ENCODE assay signal across 16 cellular contexts in the genomic region with DNA sequence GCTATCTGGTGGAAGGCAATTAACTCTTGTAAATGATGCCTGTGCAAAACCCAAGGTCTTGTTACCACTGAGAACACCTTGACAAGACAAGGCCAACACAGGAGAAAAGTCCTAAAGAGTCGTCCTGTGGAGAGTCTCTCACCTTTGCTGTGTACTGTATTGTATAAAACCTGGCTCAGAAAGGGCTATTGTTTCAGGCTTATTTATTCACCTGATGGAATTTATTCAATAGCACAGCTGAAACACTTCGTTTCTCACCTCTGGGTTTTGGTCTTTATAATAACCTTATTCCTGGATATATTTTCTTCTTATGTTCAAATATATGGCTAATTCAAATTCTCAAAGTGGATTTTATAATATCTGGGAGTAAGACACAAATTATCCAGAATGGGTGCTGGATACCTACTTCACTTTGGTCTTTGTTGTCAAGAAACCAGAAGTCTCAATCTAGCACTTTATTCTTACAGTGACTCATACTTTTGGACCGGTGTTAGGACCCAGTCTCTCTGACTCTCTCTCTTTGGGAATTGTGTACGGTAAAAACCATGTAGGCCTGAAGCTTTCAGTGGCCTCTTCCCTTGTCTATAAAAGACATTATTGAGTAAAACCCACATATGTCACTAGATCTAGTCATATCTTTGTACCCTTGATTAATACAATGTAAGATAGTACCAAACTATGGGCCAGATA. TPM values are rescaled to one million over a fixed set of nuclear protein-coding genes. Genes with fewer than 3 reads are reported as not detected.
DNase-seq lines count a peak whose midpoint lies in the region; ATAC-seq and TF ChIP-seq lines count a peak whose summit lies in the region.
"Had no signal": no experiment of that assay in that cellular context is flagged by ENCODE, and none has a peak within 500 bp of the region (broad histone marks: within the 10 kb centered on the region; RNA-seq: fewer than 3 reads in every experiment).

No MANE protein-coding gene starts in this region.

- H2BK5ac ChIP-seq in IMR-90 (ENCODE audit: low read depth, low read length, poor library complexity, severe bottlenecking) = peak overlapping the region; percentile 84

- POLR2A ChIA-PET in IMR-90 (lab: Charles Lee; ENCODE audit: unreplicated experiment) = no interaction called here
- POLR2A ChIA-PET in T-cell (lab: Charles Lee) = interaction anchor here in 1 of 2 donors (0.5 kb wide), 1 partner anchor 118 kb away, joined by 8 read pairs; no protein-coding TSS in a partner anchor

- no TSS peak for BruUV-seq in IMR-90 (replicated peaks; lab: Mats Ljungman, UMichigan)

- dilution Hi-C loops in IMR-90 (cut with HindIII; ENCODE audit: low sequenced_read_pairs, unreplicated experiment) = no loop called here

- H3K27ac Mint-ChIP-seq in T-cell = no peak overlapping the region
- H3K27ac Mint-ChIP-seq: activated CD8-positive, alpha-beta memory T cell treated with anti-CD3 and anti-CD28 coated beads, Interleukin-2, amount 10 ng/mL, durations not matched to agents 7 days and 5 days had no signal

- H3K9me1 ChIP-seq in IMR-90 (ENCODE audit: insufficient read depth, low read length) = peaks cover 8% of the 10 kb centered on the region

- H3K9me3 ChIP-seq in IMR-90 (ENCODE audit: control insufficient read depth, insufficient read depth, low read length) = no peaks in the 10 kb centered on the region
- H3K9me3 ChIP-seq in adipocyte (ENCODE audit: control insufficient read depth, low read length) = no peaks in the 10 kb centered on the region
- no peaks in the 10 kb centered on the region for H3K9me3 ChIP-seq in right cardiac atrium (ENCODE audit: control insufficient read depth, low read length)
- H3K9me3 ChIP-seq in skeletal muscle tissue (ENCODE audit: control insufficient read depth in 3 of 3, low read length in 3 of 3) = no peaks in the 10 kb centered on the region

- peak overlapping the region; percentile 75 for H2BK120ac ChIP-seq in IMR-90 (ENCODE audit: low read depth, low read length)

- H3K4me1 Mint-ChIP-seq in T-cell = peaks cover 15 to 22% (median 18%) of the 10 kb centered on the region in 3 donors

- no peaks in the 10 kb centered on the region for H3K36me3 ChIP-seq in IMR-90 (ENCODE audit: control insufficient read depth, insufficient read depth, low read length)
- no peaks in the 10 kb centered on the region for H3K36me3 ChIP-seq in adipocyte (ENCODE audit: control insufficient read depth, insufficient read depth, low read length, severe bottlenecking)
- H3K36me3 ChIP-seq in skeletal muscle tissue (ENCODE audit: control insufficient read depth in 3 of 3, insufficient read depth in 3 of 3, low read length in 3 of 3) = no peaks in the 10 kb centered on the region

- WGBS in IMR-90 (ENCODE audit: extremely low coverage in 2 of 2, insufficient read length in 1 of 2), 2 experiments = no CpG with 5 or more reads among the region's 4 CpGs
- 62% methylated on average over 4 of the region's 4 CpGs for WGBS in right cardiac atrium

- H3K4me3 Mint-ChIP-seq in T-cell = no peak overlapping the region
- H3K4me3 Mint-ChIP-seq: activated CD8-positive, alpha-beta memory T cell treated with anti-CD3 and anti-CD28 coated beads, Interleukin-2, amount 10 ng/mL, durations not matched to agents 7 days and 5 days; effector memory CD8-positive, alpha-beta T cell had no signal

- H3K9ac ChIP-seq in IMR-90 (ENCODE audit: low read depth, low read length) (no peak overlapping the region), adipocyte (ENCODE audit: low read length) (peak overlapping the region; percentile 64), skeletal muscle tissue (ENCODE audit: low read depth in 1 of 3, low read length in 3 of 3) (no peak overlapping the region)

- peak overlapping the region; percentile 65 for H2AK5ac ChIP-seq in IMR-90 (ENCODE audit: low read depth, low read length)

- H3K4me3 ChIP-seq in IMR-90 (ENCODE audit: insufficient read depth, low read depth, low read length) = no peak overlapping the region
- H3K4me3 ChIP-seq in adipocyte (ENCODE audit: low read length) = peak overlapping the region; percentile 40
- H3K4me3 ChIP-seq in right cardiac atrium (ENCODE audit: low read length) = no peak overlapping the region
- H3K4me3 ChIP-seq in skeletal muscle tissue (ENCODE audit: low read length in 3 of 3) = no peak overlapping the region
- H3K4me3 ChIP-seq: SK-N-MC had no signal

- H3K4me1 ChIP-seq in IMR-90 (ENCODE audit: control insufficient read depth, insufficient read depth, low read length) (peaks cover 24% of the 10 kb centered on the region), adipocyte (ENCODE audit: control insufficient read depth, insufficient read depth, low read length) (peaks cover 54% of the 10 kb centered on the region), right cardiac atrium (ENCODE audit: control insufficient read depth, insufficient read depth, low read length) (no peaks in the 10 kb centered on the region), skeletal muscle tissue (ENCODE audit: control insufficient read depth in 3 of 3, insufficient read depth in 3 of 3, low read length in 3 of 3) (peaks cover 12 to 28% (median 18%) of the 10 kb centered on the region in 3 donors)

- intact Hi-C loops in IMR-90 (cut with micrococcal nuclease) = loop anchor here (5.0 to 10.0 kb wide), 5 partner anchors 65 to 518 kb away; no protein-coding TSS in a partner anchor
- intact Hi-C loops in right cardiac atrium (cut with DNase I) = loop anchor here (5.0 to 10.0 kb wide), 4 partner anchors 48 to 355 kb away; no protein-coding TSS in a partner anchor

- no peak for TF ChIP-seq RAD21 in IMR-90 (IDR thresholded peaks at IDR 0.05; ENCODE audit: low read length)

- no peak for DNase-seq in IMR-90
- no peak for DNase-seq in adipocyte (ENCODE audit: low read depth)
- DNase-seq in right cardiac atrium = no peak
- no peak for DNase-seq in T-cell
- DNase-seq in NK-92 treated with Interleukin-12 subunit alpha and Interleukin-12 subunit beta, amount 100 ng/mL, for 24 hours (lab: John Stamatoyannopoulos, UW) = no peak
- no peak for DNase-seq in DMS114 treated with DMSO at 0.1 percent for 48 hours (lab: John Stamatoyannopoulos, UW; ENCODE audit: unreplicated experiment)
- DNase-seq: activated CD8-positive, alpha-beta memory T cell treated with anti-CD3 and anti-CD28 coated beads, Interleukin-2, amount 10 ng/mL, durations not matched to agents 7 days and 5 days; cerebellar nuclear complex; COR-L47; effector memory CD8-positive, alpha-beta T cell; H7; kidney glomerular epithelial cell; stimulated activated CD4-positive, alpha-beta T cell treated with anti-CD3 and anti-CD28 coated beads, Interleukin-4, amount 100 ng/mL, for 1 hour had no signal

- H4K20me1 ChIP-seq in IMR-90 (ENCODE audit: insufficient read depth, low read length) = no peaks in the 10 kb centered on the region

- H4K5ac ChIP-seq in IMR-90 (ENCODE audit: low read depth, low read length) = peak overlapping the region; percentile 29; the same call in 1 of the 2 replicates

- H3K27me3 Mint-ChIP-seq in T-cell = no peaks in the 10 kb centered on the region

- H3K27ac ChIP-seq in IMR-90 (ENCODE audit: insufficient read depth, low read length) (peak overlapping the region; percentile 46; the same call in 1 of the 2 replicates), right cardiac atrium (ENCODE audit: low read length) (peak overlapping the region; percentile 81), skeletal muscle tissue (ENCODE audit: low read depth, low read length) (peak overlapping the region; percentile 37)
- H3K27ac ChIP-seq: SK-N-MC had no signal

- H2AFZ ChIP-seq in IMR-90 (replicated peaks; ENCODE audit: low read length, poor library complexity) = no peak overlapping the region

- H3K27me3 ChIP-seq in IMR-90 (ENCODE audit: control insufficient read depth, insufficient read depth, low read length) (no peaks in the 10 kb centered on the region), adipocyte (replicated peaks; ENCODE audit: control insufficient read depth, insufficient read depth, low read length) (no peaks in the 10 kb centered on the region), right cardiac atrium (ENCODE audit: control insufficient read depth, insufficient read depth) (no peaks in the 10 kb centered on the region), skeletal muscle tissue (ENCODE audit: control insufficient read depth in 3 of 3, insufficient read depth in 3 of 3, low read length in 3 of 3) (no peaks in the 10 kb centered on the region)

- peak overlapping the region; percentile 51 for H3K23ac ChIP-seq in IMR-90 (ENCODE audit: low read depth, low read length)

- H3K9me3 Mint-ChIP-seq in T-cell = no peaks in the 10 kb centered on the region
- H3K9me3 Mint-ChIP-seq: effector memory CD8-positive, alpha-beta T cell had no signal

- H3K36me3 Mint-ChIP-seq in T-cell = no peaks in the 10 kb centered on the region

- peak overlapping the region; percentile 56 for H3K4ac ChIP-seq in IMR-90 (ENCODE audit: low read depth, low read length)

- peak overlapping the region in 1 of 2 experiments; percentile 59; a peak in 3 of 4 replicates for H4K8ac ChIP-seq in IMR-90 (ENCODE audit: low read depth in 2 of 2, low read length in 2 of 2)

- in situ Hi-C loops in IMR-90 (cut with MboI; ENCODE audit: low sequenced_read_pairs) = loop anchor here (5.0 kb wide), 1 partner anchor 330 kb away; no protein-coding TSS in a partner anchor

- peak overlapping the region; percentile 27 for H4K91ac ChIP-seq in IMR-90 (ENCODE audit: insufficient read depth, low read depth, low read length)

- H3K79me1 ChIP-seq in IMR-90 (ENCODE audit: low read depth in 1 of 2, low read length in 2 of 2) = no peaks in the 10 kb centered on the region

- H2BK15ac ChIP-seq in IMR-90 (ENCODE audit: low read depth, low read length) = peak overlapping the region; percentile 46; the same call in 1 of the 3 replicates

- ATAC-seq in IMR-90 (ENCODE audit: low read depth) (no peak), right cardiac atrium (peak in 1 of 2 donors; percentile 52), HG03520 (IDR thresholded peaks at IDR 0.05; ENCODE audit: unreplicated experiment) (no peak), T-cell (replicated peaks in 1 of 4) (no peak)
- ATAC-seq: activated CD8-positive, alpha-beta memory T cell treated with anti-CD3 and anti-CD28 coated beads, Interleukin-2, amount 10 ng/mL, durations not matched to agents 7 days and 5 days; effector memory CD8-positive, alpha-beta T cell had no signal

- no peak overlapping the region for H2AK9ac ChIP-seq in IMR-90 (replicated peaks; ENCODE audit: low read depth, low read length, poor library complexity)

- peak overlapping the region; percentile 62 for H3K18ac ChIP-seq in IMR-90 (ENCODE audit: low read depth, low read length)

- peak overlapping the region; percentile 53 for H3K14ac ChIP-seq in IMR-90 (replicated peaks; ENCODE audit: low read depth, low read length)

- peak overlapping the region; percentile 31; the same call in 1 of the 2 replicates for H3K56ac ChIP-seq in IMR-90 (ENCODE audit: extremely low read depth, insufficient read depth, low read length)

- no peak for TF ChIP-seq POLR2A in IMR-90 (IDR thresholded peaks at IDR 0.05; ENCODE audit: low read depth, low read length)

- peak overlapping the region; percentile 60 for H2BK20ac ChIP-seq in IMR-90 (ENCODE audit: low read depth, low read length)

- H3K4me2 ChIP-seq in IMR-90 (ENCODE audit: low read depth, low read length) = peak overlapping the region; percentile 10; the same call in 1 of the 2 replicates

- TF ChIP-seq CTCF in IMR-90 (conservative IDR thresholded peaks at IDR 0.05; ENCODE audit: low read depth, low read length) = no peak

- CTCF ChIA-PET in IMR-90 (lab: Yijun Ruan, JAX) (interaction anchor here (1.0 to 3.7 kb wide), 6 partner anchors 11 to 374 kb away, joined by 3 to 17 read pairs (median 8); no protein-coding TSS in a partner anchor), T-cell (lab: Charles Lee) (interaction anchor here (0.5 to 3.9 kb wide), 19 partner anchors 8 to 506 kb away, joined by 3 to 40 read pairs (median 5); no protein-coding TSS in a partner anchor)

RNA-seq across cellular contexts. Expression of gene STAT4, which starts 16.1 kb away (rescaled TPM):
- total RNA-seq in IMR-90 (2012; rRNA removed) (0.28 and 0.36 TPM in 2 replicates), right cardiac atrium (10 to 100 TPM in 3 of 4 donors, 1 to 10 TPM in 1; 7.0 to 27.0 (median 18.2) TPM), skeletal muscle tissue (2.6 TPM), T-cell (100 to 1,000 TPM in 2 of 5 donors, 10 to 100 TPM in 3; 79.5 to 141 (median 91.7) TPM)
- polyA plus RNA-seq in IMR-90 (2012; rRNA removed) (0.47 and 0.48 TPM in 2 replicates), right cardiac atrium (13.0 TPM)
- 0.07 and 0.08 TPM in 2 replicates for polyA plus RNA-seq in IMR-90 (2012; cell fraction: cytosol; rRNA removed)
- polyA plus RNA-seq in IMR-90 (2012; cell fraction: nucleus; rRNA removed; ENCODE audit: low replicate concordance) = 0.27 and 3.1 TPM in 2 replicates
